ENCODE assay signal across 21 cellular contexts in the genomic region with DNA sequence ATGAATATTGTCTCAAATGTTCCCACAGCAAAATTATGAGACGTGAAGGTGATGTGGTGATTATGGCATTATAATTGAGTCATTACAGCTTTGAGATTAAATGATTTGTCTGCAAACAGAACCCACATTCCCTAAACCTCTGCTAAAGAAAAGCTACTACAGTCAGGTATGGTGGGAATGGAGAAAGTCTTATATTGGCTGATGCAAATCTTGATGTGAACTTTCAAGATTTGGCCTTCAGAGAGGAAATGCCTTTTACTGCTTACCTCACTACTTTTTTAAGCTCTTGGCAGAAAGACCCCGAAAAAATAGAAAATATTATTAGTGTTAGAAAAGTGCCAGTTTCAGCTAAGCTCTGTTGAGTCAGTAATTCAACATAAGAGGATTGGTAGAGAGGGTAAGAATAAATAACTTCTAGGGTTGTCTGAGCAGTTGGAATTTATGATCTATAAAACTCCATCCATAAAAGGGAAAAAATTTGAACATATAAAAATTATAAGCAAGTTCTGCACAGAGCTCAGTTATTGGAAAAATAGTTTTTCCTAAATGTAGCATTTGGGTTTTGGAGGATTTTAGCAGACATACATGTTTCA. TPM values are rescaled to one million over a fixed set of nuclear protein-coding genes. Genes with fewer than 3 reads are reported as not detected.
DNase-seq lines count a peak whose midpoint lies in the region; ATAC-seq and TF ChIP-seq lines count a peak whose summit lies in the region.
"Had no signal": no experiment of that assay in that cellular context is flagged by ENCODE, and none has a peak within 500 bp of the region (broad histone marks: within the 10 kb centered on the region; RNA-seq: fewer than 3 reads in every experiment).

No MANE protein-coding gene starts in this region.

- peak; percentile 38 for DNase-seq in EH (ENCODE audit: low read depth)
- DNase-seq in ascending aorta (ENCODE audit: low spot score in 2 of 2): no peak
- peak; percentile 87 for DNase-seq in retinal pigment epithelial cell (ENCODE audit: low read depth)
- DNase-seq in aorta: no peak
- DNase-seq in omental fat pad (ENCODE audit: low spot score): no peak
- DNase-seq in T1000 (lab: John Stamatoyannopoulos, UW): no peak
- DNase-seq in iPS-NIHi7 (ENCODE audit: extremely low spot score): no peak
- DNase-seq: 8988T; ACHN; AML-193; BE2C; CD4-positive, alpha-beta T cell; CD8-positive, alpha-beta memory T cell; DMS53; DMS79 treated with DMSO at 0.1 percent for 48 hours; GOT3; HFFc6 had no signal

- ATAC-seq in aorta (ENCODE audit: low FRiP score) (peak; percentile 66), omental fat pad (ENCODE audit: low FRiP score) (no peak)
- ATAC-seq: A549 had no signal

- H3K27me3 ChIP-seq in ascending aorta: no peaks in the 10 kb centered on the region
- no peaks in the 10 kb centered on the region for H3K27me3 ChIP-seq in aorta (ENCODE audit: control insufficient read depth in 1 of 2, insufficient read depth in 2 of 2, low read length in 1 of 2)
- H3K27me3 ChIP-seq: BE2C; BLaER1 treated with 17β-estradiol and CSF1 and Interleukin-3, amounts not matched to agents 10 nM and 100 nM had no signal

- WGBS in aorta, 2 donors: 4 to 5% methylated on average over 2 of the region's 2 CpGs

- peak overlapping the region; percentile 88 to 90 for H3K27ac ChIP-seq in ascending aorta
- peak overlapping the region in 1 of 2 donors; percentile 98 for H3K27ac ChIP-seq in aorta (ENCODE audit: low read depth in 1 of 2, low read length in 2 of 2)
- H3K27ac ChIP-seq: A549; BLaER1 treated with 17β-estradiol and CSF1 and Interleukin-3, amounts not matched to agents 10 nM and 100 nM had no signal

- H3K4me1 ChIP-seq in ascending aorta (peaks cover 0 to 22% of the 10 kb centered on the region in 2 donors), aorta (ENCODE audit: control insufficient read depth in 1 of 2, insufficient read depth in 2 of 2, low read length in 2 of 2) (peaks cover 2 to 5% of the 10 kb centered on the region in 2 donors)
- H3K4me1 ChIP-seq: A549; BLaER1 treated with 17β-estradiol and CSF1 and Interleukin-3, amounts not matched to agents 10 nM and 100 nM; HAP-1 had no signal

- TF ChIP-seq CTCF in ascending aorta (IDR thresholded peaks at IDR 0.05): no peak
- no peak for TF ChIP-seq CTCF in retinal pigment epithelial cell (conservative IDR thresholded peaks at IDR 0.05; ENCODE audit: low read depth, low read length)
- TF ChIP-seq CTCF in omental fat pad (IDR thresholded peaks at IDR 0.05): no peak

- H3K9me3 ChIP-seq in ascending aorta (no peaks in the 10 kb centered on the region), aorta (ENCODE audit: control insufficient read depth, low read length) (no peaks in the 10 kb centered on the region)
- H3K9me3 ChIP-seq: A549; BE2C; BLaER1 treated with 17β-estradiol and CSF1 and Interleukin-3, amounts not matched to agents 10 nM and 100 nM; HAP-1 had no signal

- no peak overlapping the region for H3K4me3 ChIP-seq in ascending aorta
- H3K4me3 ChIP-seq in retinal pigment epithelial cell (ENCODE audit: low read length): no peak overlapping the region
- no peak overlapping the region for H3K4me3 ChIP-seq in aorta (ENCODE audit: low read length in 2 of 2)
- H3K4me3 ChIP-seq: A549; BLaER1 treated with 17β-estradiol and CSF1 and Interleukin-3, amounts not matched to agents 10 nM and 100 nM; HAP-1 had no signal

- intact Hi-C loops in ascending aorta (cut with DNase I): loop anchor here (2.0 kb wide), 1 partner anchor 20 kb away; no protein-coding TSS in a partner anchor
- intact Hi-C loops in aorta (cut with DNase I): no loop called here

- H3K36me3 ChIP-seq in ascending aorta (no peaks in the 10 kb centered on the region), aorta (ENCODE audit: control insufficient read depth in 1 of 2, insufficient read depth in 2 of 2, low read length in 1 of 2) (no peaks in the 10 kb centered on the region)
- H3K36me3 ChIP-seq: BE2C; BLaER1 treated with 17β-estradiol and CSF1 and Interleukin-3, amounts not matched to agents 10 nM and 100 nM; HAP-1 had no signal

RNA-seq across cellular contexts. Expression of a gene that starts 47.8 kb away (rescaled TPM):
- 732 TPM for total RNA-seq in ascending aorta
- total RNA-seq in aorta: 1,000 to 10,000 TPM; 1,469 to 2,702 TPM
- polyA plus RNA-seq in aorta: 1,000 to 10,000 TPM in 1 of 2 donors, 100 to 1,000 TPM in 1; 983 to 1,112 TPM
- 100 to 1,000 TPM in 2 of 4 donors, 10 to 100 TPM in 2; 57.2 to 174 (median 91.8) TPM for total RNA-seq in omental fat pad
- polyA plus RNA-seq: CD14-positive monocyte had no signal

Comparison
In these comparisons a context has a peak if more than half of its experiments do, and no peak if none do; other contexts are left out.
1. DNase-seq: peak in EH (single experiment) and retinal pigment epithelial cell (single experiment); none in ascending aorta (0 of 2), aorta (0 of 2), omental fat pad (single experiment), T1000 (single experiment) and iPS-NIHi7 (single experiment).